ENCODE assay signal across 9 cellular contexts in genomic region chr11:44977493-44977984, GRCh38. TPM values are rescaled to one million over a fixed set of nuclear protein-coding genes. Genes with fewer than 3 reads are reported as not detected.
DNase-seq lines count a peak whose midpoint lies in the region; TF ChIP-seq lines count a peak whose summit lies in the region.
"Had no signal": no experiment of that assay in that cellular context is flagged by ENCODE, and none has a peak within 500 bp of the region (broad histone marks: within the 10 kb centered on the region; RNA-seq: fewer than 3 reads in every experiment).

No MANE protein-coding gene starts in this region.

- peak overlapping the region; percentile 3 for H3K27ac Mint-ChIP-seq in nephron progenitor cell

- peaks cover 5 to 43% (median 28%) of the 10 kb centered on the region in 3 donors for H3K4me1 ChIP-seq in esophagus squamous epithelium

- peak overlapping the region in 1 of 4 donors; percentile 33 for H3K27ac ChIP-seq in esophagus squamous epithelium

- 23 to 27% methylated on average over 9 of the region's 9 CpGs for WGBS in lower leg skin, 2 donors
- WGBS in esophagus squamous epithelium, 2 donors = 25 to 33% methylated on average over 9 of the region's 9 CpGs

- intact Hi-C loops in lower leg skin (cut with DNase I; ENCODE audit: low total_unique reads) (no loop called here), esophagus squamous epithelium (cut with DNase I) (no loop called here)

- H3K4me3 Mint-ChIP-seq in nephron progenitor cell = no peak overlapping the region

- no peaks in the 10 kb centered on the region for H3K36me3 ChIP-seq in esophagus squamous epithelium

- TF ChIP-seq POLR2A in lower leg skin (IDR thresholded peaks at IDR 0.05) (no peak), esophagus squamous epithelium (IDR thresholded peaks at IDR 0.05) (no peak)

- peaks cover 17% of the 10 kb centered on the region for H3K4me1 Mint-ChIP-seq in nephron progenitor cell

- H3K4me3 ChIP-seq in lower leg skin (ENCODE audit: low read depth, poor library complexity, severe bottlenecking) (no peak overlapping the region), esophagus squamous epithelium (no peak overlapping the region)
- H3K4me3 ChIP-seq: lung had no signal

- H3K27me3 ChIP-seq in esophagus squamous epithelium = peaks cover 0 to 26% (median 0%) of the 10 kb centered on the region in 4 donors

- H3K9me3 ChIP-seq in esophagus squamous epithelium = no peaks in the 10 kb centered on the region

- H3K36me3 Mint-ChIP-seq in nephron progenitor cell (ENCODE audit: low read depth) = no peaks in the 10 kb centered on the region

- TF ChIP-seq CTCF in nephron progenitor cell (IDR thresholded peaks at IDR 0.05) = peak; percentile 29
- TF ChIP-seq CTCF in lower leg skin (IDR thresholded peaks at IDR 0.05) = no peak
- TF ChIP-seq CTCF in esophagus squamous epithelium (IDR thresholded peaks at IDR 0.05) = no peak

- peaks cover 7% of the 10 kb centered on the region for H3K9me3 Mint-ChIP-seq in nephron progenitor cell

- peak; percentile 33 for DNase-seq in EL
- DNase-seq in MV-4-11 (lab: John Stamatoyannopoulos, UW) = peak; percentile 11
- peak; percentile 85 for DNase-seq in cerebellar cortex (ENCODE audit: low spot score)
- no peak for DNase-seq in nephron progenitor cell
- no peak for DNase-seq in lower leg skin (ENCODE audit: low spot score in 2 of 2)
- DNase-seq in activated CD4-positive, alpha-beta T cell treated with anti-CD3 and anti-CD28 coated beads, Interleukin-2, amount 50 U/mL, for 48 hours = no peak
- no peak for DNase-seq in esophagus squamous epithelium (lab: John Stamatoyannopoulos, UW)
- DNase-seq: stimulated activated CD8-positive, alpha-beta memory T cell treated with anti-CD3 and anti-CD28 coated beads, Interleukin-4, amount 100 ng/mL, for 48 hours had no signal

- peaks cover 4% of the 10 kb centered on the region for H3K27me3 Mint-ChIP-seq in nephron progenitor cell (ENCODE audit: low read depth, poor library complexity)

RNA-seq across cellular contexts. Expression of gene TP53I11, which starts 26.9 kb away (rescaled TPM):
- 100 to 1,000 TPM in 1 of 4 donors, 10 to 100 TPM in 3; 42.4 to 128 (median 47.2) TPM for total RNA-seq in lower leg skin
- 10 to 100 TPM; 27.3 to 32.1 (median 29.0) TPM for total RNA-seq in esophagus squamous epithelium

Comparison
In these comparisons a context has a peak if more than half of its experiments do, and no peak if none do; other contexts are left out.
1. DNase-seq: peak in EL (single experiment), MV-4-11 (single experiment) and cerebellar cortex (single experiment); none in nephron progenitor cell (single experiment), lower leg skin (0 of 2), activated CD4-positive, alpha-beta T cell treated with anti-CD3 and anti-CD28 coated beads, Interleukin-2, amount 50 U/mL, for 48 hours (0 of 2) and esophagus squamous epithelium (single experiment).